24 cellular contexts compared by ENCODE assay signal in genomic region chr2:121279476-121279875, GRCh38. TPM values are rescaled to one million over a fixed set of nuclear protein-coding genes. Genes with fewer than 3 reads are reported as not detected.
DNase-seq lines count a peak whose midpoint lies in the region; ATAC-seq, FAIRE-seq and TF ChIP-seq lines count a peak whose summit lies in the region.
"Had no signal": no experiment of that assay in that cellular context is flagged by ENCODE, and none has a peak within 500 bp of the region (broad histone marks: within the 10 kb centered on the region; RNA-seq: fewer than 3 reads in every experiment).

No MANE protein-coding gene starts in this region.

- intact Hi-C loops in kidney (cut with DNase I): no loop called here
- intact Hi-C loops in sigmoid colon (cut with DNase I): no loop called here
- intact Hi-C loops in mucosa of descending colon (cut with DNase I, micrococcal nuclease): no loop called here

- peak overlapping the region in 1 of 2 donors; percentile 59 for H3K9ac ChIP-seq in kidney (ENCODE audit: low read length in 2 of 2)
- H3K9ac ChIP-seq: BLaER1 had no signal

- DNase-seq in Ammon's horn (ENCODE audit: low spot score): peak; percentile 34
- DNase-seq in CD1c-positive myeloid dendritic cell (ENCODE audit: extremely low spot score): peak; percentile 15
- DNase-seq in kidney: no peak
- DNase-seq in sigmoid colon: peak; percentile 34
- DNase-seq in stimulated activated CD4-positive, alpha-beta T cell treated with anti-CD3 and anti-CD28 coated beads, Interleukin-4, amount 100 ng/mL, for 24 hours: no peak
- no peak for DNase-seq in mucosa of descending colon
- DNase-seq in iPS-NIHi7 (ENCODE audit: extremely low spot score): no peak
- DNase-seq: CD4-positive, alpha-beta T cell; CD8-positive, alpha-beta memory T cell; DMS 273 treated with DMSO at 0.1 percent for 48 hours; DMS79; GF-D8; GOT3; HFFc6 had no signal

- no peak for ATAC-seq in mucosa of descending colon
- no peak for ATAC-seq in GM18868 (IDR thresholded peaks at IDR 0.05; ENCODE audit: unreplicated experiment)

- 77 to 80% methylated on average over 7 of the region's 7 CpGs for WGBS in sigmoid colon, 2 donors

- H3K9me3 ChIP-seq in kidney (ENCODE audit: control insufficient read depth in 1 of 2, low read length in 2 of 2): no peaks in the 10 kb centered on the region
- no peaks in the 10 kb centered on the region for H3K9me3 ChIP-seq in sigmoid colon
- H3K9me3 ChIP-seq in mucosa of descending colon: no peaks in the 10 kb centered on the region
- H3K9me3 ChIP-seq: BLaER1, HAP-1 had no signal

- TF ChIP-seq EP300 in sigmoid colon (IDR thresholded peaks at IDR 0.05): no peak

- FAIRE-seq in kidney (lab: Jason Lieb, UNC): no peak
- FAIRE-seq: D721Med, GM12891, GM18507, H54 had no signal

- peaks cover 1 to 31% (median 18%) of the 10 kb centered on the region in 3 donors for H3K27me3 ChIP-seq in sigmoid colon

- peaks cover 2 to 11% of the 10 kb centered on the region in 2 donors for H3K36me3 ChIP-seq in kidney (ENCODE audit: control insufficient read depth in 1 of 2, insufficient read depth in 2 of 2, low read length in 2 of 2)
- no peaks in the 10 kb centered on the region for H3K36me3 ChIP-seq in sigmoid colon
- H3K36me3 ChIP-seq in mucosa of descending colon (ENCODE audit: low read depth): no peaks in the 10 kb centered on the region
- H3K36me3 ChIP-seq: BLaER1, HAP-1 had no signal

- no peak for TF ChIP-seq POLR2A in sigmoid colon (IDR thresholded peaks at IDR 0.05)

- H3K27ac ChIP-seq in kidney (ENCODE audit: low read depth in 2 of 2, low read length in 2 of 2) (peak overlapping the region; percentile 41 to 81), sigmoid colon (no peak overlapping the region)
- H3K27ac ChIP-seq: BLaER1, C4-2B had no signal

- TF ChIP-seq CTCF in kidney (IDR thresholded peaks at IDR 0.05; ENCODE audit: borderline replicate concordance, extremely low read depth, insufficient read depth) (no peak), sigmoid colon (IDR thresholded peaks at IDR 0.05) (no peak), mucosa of descending colon (IDR thresholded peaks at IDR 0.05) (no peak)

- peaks cover 14 to 17% of the 10 kb centered on the region in 2 donors for H3K4me1 ChIP-seq in kidney (ENCODE audit: control insufficient read depth in 1 of 2, insufficient read depth in 1 of 2, low read depth in 1 of 2, low read length in 2 of 2)
- peaks cover 0 to 5% (median 5%) of the 10 kb centered on the region in 4 donors for H3K4me1 ChIP-seq in sigmoid colon
- no peaks in the 10 kb centered on the region for H3K4me1 ChIP-seq in mucosa of descending colon (ENCODE audit: low read depth)

- peak overlapping the region; percentile 37 to 39 for H3K4me3 ChIP-seq in kidney (ENCODE audit: low read length in 2 of 2)
- no peak overlapping the region for H3K4me3 ChIP-seq in sigmoid colon
- no peak overlapping the region for H3K4me3 ChIP-seq in mucosa of descending colon
- H3K4me3 ChIP-seq: BLaER1, HAP-1 had no signal

RNA-seq across cellular contexts. Expression of gene TFCP2L1, which starts 5.5 kb away (rescaled TPM):
- total RNA-seq in kidney (172 TPM), sigmoid colon (under 1 TPM; 0.14 to 0.55 (median 0.43) TPM), mucosa of descending colon (100 to 1,000 TPM in 2 of 3 donors, 10 to 100 TPM in 1; 46.9 to 111 (median 107) TPM)
- polyA plus RNA-seq in kidney (ENCODE audit: insufficient read depth, low read depth, low replicate concordance) (44.4 TPM), sigmoid colon (10 to 100 TPM in 2 of 3 donors, 1 to 10 TPM in 1; 7.2 to 35.5 (median 29.1) TPM)
- total RNA-seq: A673, B cell had no signal

Comparison
In these comparisons a context has a peak if more than half of its experiments do, and no peak if none do; other contexts are left out.
1. DNase-seq: peak in Ammon's horn (single experiment), CD1c-positive myeloid dendritic cell (single experiment) and sigmoid colon (single experiment); none in kidney (single experiment), stimulated activated CD4-positive, alpha-beta T cell treated with anti-CD3 and anti-CD28 coated beads, Interleukin-4, amount 100 ng/mL, for 24 hours (single experiment), mucosa of descending colon (0 of 3) and iPS-NIHi7 (single experiment).
2. H3K27ac ChIP-seq: peak in kidney (2 of 2); none in sigmoid colon (0 of 4).
3. H3K4me3 ChIP-seq: peak in kidney (2 of 2); none in sigmoid colon (0 of 4) and mucosa of descending colon (single experiment).
4. RNA of gene TFCP2L1, which starts 5.5 kb away (total RNA-seq): 172 TPM in kidney (single experiment) and 46.9 to 111 TPM in mucosa of descending colon; 0.14 to 0.55 TPM in sigmoid colon; every median in the first group is over 10 times any median in the second.